Comparison of ENCODE assay signal across 9 cellular contexts in genomic region chrX:8358302-8358701, GRCh38.
"Had no signal": no experiment of that assay in that cellular context is flagged by ENCODE, and none has a peak within 500 bp of the region (broad histone marks: within the 10 kb centered on the region; RNA-seq: fewer than 3 reads in every experiment).

No MANE protein-coding gene starts in this region.

- DNase-seq: GM23248, GOT3, H7, H9, HCEC 1CT, HFFc6 had no signal

- ATAC-seq: GM23338, HCT116 had no signal

- H3K4me1 ChIP-seq: HAP-1 had no signal

- H3K4me3 ChIP-seq: GM23248, GM23338, HAP-1 had no signal

- H3K27ac ChIP-seq: GM23248 had no signal

- H3K36me3 ChIP-seq: HAP-1 had no signal
